ENCODE assay signal across 15 cellular contexts in genomic region chrX:110413727-110414124, GRCh38. TPM values are rescaled to one million over a fixed set of nuclear protein-coding genes. Genes with fewer than 3 reads are reported as not detected.
"Had no signal": no experiment of that assay in that cellular context is flagged by ENCODE, and none has a peak within 500 bp of the region (broad histone marks: within the 10 kb centered on the region; RNA-seq: fewer than 3 reads in every experiment).

No MANE protein-coding gene starts in this region.

- H3K4me3 ChIP-seq: mucosa of descending colon, transverse colon had no signal

- DNase-seq: esophagus squamous epithelium had no signal

- H3K27me3 ChIP-seq: esophagus squamous epithelium, transverse colon had no signal

- H3K4me1 ChIP-seq: transverse colon had no signal

- FAIRE-seq: colon, frontal cortex, TTC549 had no signal

- H3K27ac ChIP-seq: left ventricle myocardium inferior, transverse colon, VCaP had no signal

- H3K36me3 ChIP-seq: esophagus squamous epithelium, left ventricle myocardium inferior, transverse colon had no signal

- H3K9me3 ChIP-seq: esophagus squamous epithelium, left ventricle myocardium inferior, mucosa of descending colon, transverse colon had no signal

RNA-seq across cellular contexts. Expression of gene RTL9, which starts 55.1 kb away (rescaled TPM):
- total RNA-seq: activated CD4-positive, alpha-beta memory T cell treated with anti-CD3 and anti-CD28 coated beads, Interleukin-2, amount 10 ng/mL, durations not matched to agents 7 days and 5 days; activated CD4-positive, alpha-beta T cell treated with anti-CD3 and anti-CD28 coated beads, Interleukin-2, amount 10 ng/mL, durations not matched to agents 7 days and 5 days; activated T-helper 2 cell treated with anti-CD3 and anti-CD28 coated beads, Interferon-gamma antibody, Interleukin-2, Interleukin-4, amounts not matched to agents 10 μg/mL and 5 μg/mL and 100 μg/mL, durations not matched to agents 14 hours and 24 hours and 36 hours; bronchial epithelial cell; dermis blood vessel endothelial cell; esophagus squamous epithelium; lung microvascular endothelial cell; natural killer cell treated with Interleukin-12 subunit alpha and Interleukin-12 subunit beta and Interleukin-15 and Interleukin-18, amount 100 ng/mL, for 72 hours had no signal
